Comparison of ENCODE assay signal across 14 cellular contexts in the genomic region with DNA sequence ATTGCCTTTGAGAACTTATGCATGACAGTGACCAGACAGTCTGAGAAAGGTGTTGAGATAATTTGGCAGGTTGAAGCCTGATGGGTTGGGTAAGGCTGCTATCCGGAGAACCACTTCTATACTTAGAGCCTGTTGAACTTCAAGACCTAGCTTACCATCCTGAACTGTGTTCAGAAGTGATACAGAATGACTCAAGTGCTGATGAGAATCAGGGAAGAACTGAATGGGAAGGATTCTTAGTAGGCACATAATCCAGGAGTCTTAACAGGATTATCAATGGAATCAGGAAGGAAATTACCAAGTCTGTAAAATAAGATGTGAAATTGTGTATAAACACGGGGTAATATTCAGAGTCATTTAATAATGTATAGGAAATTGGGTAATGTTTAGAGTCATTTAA. TPM values are rescaled to one million over a fixed set of nuclear protein-coding genes. Genes with fewer than 3 reads are reported as not detected.
DNase-seq lines count a peak whose midpoint lies in the region; ATAC-seq and TF ChIP-seq lines count a peak whose summit lies in the region.
"Had no signal": no experiment of that assay in that cellular context is flagged by ENCODE, and none has a peak within 500 bp of the region (broad histone marks: within the 10 kb centered on the region; RNA-seq: fewer than 3 reads in every experiment).

No MANE protein-coding gene starts in this region.

- H3K9me3 ChIP-seq in SK-N-SH (no peaks in the 10 kb centered on the region), PC-9 (ENCODE audit: insufficient read depth, low read depth) (no peaks in the 10 kb centered on the region; the same call in 1 of the 2 replicates), skeletal muscle satellite cell (replicated peaks; ENCODE audit: low read length) (no peaks in the 10 kb centered on the region)
- H3K9me3 ChIP-seq: BLaER1 treated with 17β-estradiol and CSF1 and Interleukin-3, amounts not matched to agents 10 nM and 100 nM had no signal

- H3K27me3 ChIP-seq in SK-N-SH (ENCODE audit: insufficient read depth) (no peaks in the 10 kb centered on the region), PC-9 (ENCODE audit: insufficient read depth, low read depth) (no peaks in the 10 kb centered on the region), skeletal muscle satellite cell (ENCODE audit: control insufficient read depth, insufficient read depth, low read length) (peaks cover 5% of the 10 kb centered on the region)
- H3K27me3 ChIP-seq: BLaER1 treated with 17β-estradiol and CSF1 and Interleukin-3, amounts not matched to agents 10 nM and 100 nM had no signal

- H3K4me2 ChIP-seq in SK-N-SH, result 0 out of 2 replicates have a peak overlapping the region, but pooled peaks have one; percentile 53
- H3K4me2 ChIP-seq in PC-9, result no peak overlapping the region
- peak overlapping the region; percentile 55 for H3K4me2 ChIP-seq in skeletal muscle satellite cell (ENCODE audit: low read length)
- H3K4me2 ChIP-seq: BLaER1 treated with 17β-estradiol and CSF1 and Interleukin-3, amounts not matched to agents 10 nM and 100 nM had no signal

- DNase-seq in SK-N-SH (no peak), PC-9 (no peak), epithelial cell of prostate (ENCODE audit: low read depth, low spot score) (peak; percentile 34), NCI-H1417 treated with DMSO at 0.1 percent for 48 hours (lab: John Stamatoyannopoulos, UW) (no peak), HT-29 (ENCODE audit: low spot score) (no peak)
- DNase-seq: 8988T, NCI-H187 treated with DMSO at 0.1 percent for 48 hours, NCI-H446 treated with DMSO at 0.1 percent for 48 hours, NCI-H774, SHP77 treated with DMSO at 0.1 percent for 48 hours had no signal

- TF ChIP-seq CTCF in SK-N-SH (IDR thresholded peaks at IDR 0.05) (no peak), PC-9 (conservative IDR thresholded peaks at IDR 0.05) (no peak)

- BruUV-seq in PC-9 (replicated peaks; lab: Mats Ljungman, UMichigan), result no TSS peak

- H3K9ac ChIP-seq in SK-N-SH (peak overlapping the region; percentile 28; the same call in 1 of the 2 replicates), skeletal muscle satellite cell (ENCODE audit: low read depth, low read length) (no peak overlapping the region)
- H3K9ac ChIP-seq: BLaER1 treated with 17β-estradiol and CSF1 and Interleukin-3, amounts not matched to agents 10 nM and 100 nM had no signal

- H3K79me2 ChIP-seq in SK-N-SH (ENCODE audit: insufficient read depth), result no peaks in the 10 kb centered on the region
- H3K79me2 ChIP-seq in PC-9 (ENCODE audit: low read depth), result no peaks in the 10 kb centered on the region

- H2AFZ ChIP-seq in SK-N-SH (ENCODE audit: low read depth) (no peak overlapping the region), PC-9 (0 out of 2 replicates have a peak overlapping the region, but pooled peaks have one; percentile 39)

- H4K20me1 ChIP-seq in SK-N-SH (ENCODE audit: insufficient read depth) (no peaks in the 10 kb centered on the region), PC-9 (ENCODE audit: insufficient read depth) (no peaks in the 10 kb centered on the region)
- H4K20me1 ChIP-seq: BLaER1 treated with 17β-estradiol and CSF1 and Interleukin-3, amounts not matched to agents 10 nM and 100 nM had no signal

- H3K36me3 ChIP-seq in SK-N-SH (replicated peaks in 1 of 2; ENCODE audit: control insufficient read depth in 1 of 2, insufficient read depth in 2 of 2, low read length in 1 of 2) (no peaks in the 10 kb centered on the region), PC-9 (ENCODE audit: low read depth) (no peaks in the 10 kb centered on the region), skeletal muscle satellite cell (ENCODE audit: insufficient read depth, low read length) (no peaks in the 10 kb centered on the region)
- H3K36me3 ChIP-seq: BLaER1 treated with 17β-estradiol and CSF1 and Interleukin-3, amounts not matched to agents 10 nM and 100 nM had no signal

- 0 out of 4 replicates have a peak overlapping the region, but pooled peaks of 1 of the 2 experiments have one; percentile 6 for H3K4me3 ChIP-seq in SK-N-SH (ENCODE audit: low read depth in 2 of 2, low read length in 1 of 2)
- H3K4me3 ChIP-seq in PC-9, result no peak overlapping the region
- no peak overlapping the region for H3K4me3 ChIP-seq in skeletal muscle satellite cell (ENCODE audit: low read length)
- H3K4me3 ChIP-seq: BLaER1 treated with 17β-estradiol and CSF1 and Interleukin-3, amounts not matched to agents 10 nM and 100 nM had no signal

- H3K9me2 ChIP-seq in SK-N-SH (no peaks in the 10 kb centered on the region), PC-9 (ENCODE audit: insufficient read depth) (no peaks in the 10 kb centered on the region)

- H3F3A ChIP-seq in SK-N-SH (replicated peaks; ENCODE audit: insufficient read depth) (peaks cover 17% of the 10 kb centered on the region), PC-9 (ENCODE audit: insufficient read depth, low read depth) (no peaks in the 10 kb centered on the region)

- no peak; the same call in 2 of the 3 replicates for ATAC-seq in SK-N-SH treated with all-trans-retinoic acid at 6 μM for 48 hours
- no peak for ATAC-seq in GM21390 (IDR thresholded peaks at IDR 0.05; ENCODE audit: unreplicated experiment)

- POLR2A ChIA-PET in SK-N-SH (lab: Yijun Ruan, JAX) (no interaction called here), PC-9 (lab: Charles Lee; ENCODE audit: unreplicated experiment) (no interaction called here)

- no peak for TF ChIP-seq RAD21 in SK-N-SH (IDR thresholded peaks at IDR 0.05; ENCODE audit: low read length)

- H3K4me1 ChIP-seq in SK-N-SH (ENCODE audit: control insufficient read depth in 1 of 2, insufficient read depth in 2 of 2, low read depth in 1 of 2, low read length in 1 of 2), result peaks cover 0 to 35% of the 10 kb centered on the region in 2 experiments; a peak in 1 of 4 replicates
- H3K4me1 ChIP-seq in PC-9 (replicated peaks; ENCODE audit: insufficient read depth), result 0 out of 2 replicates have a peak, but pooled peaks cover 10% of the 10 kb centered on the region
- H3K4me1 ChIP-seq in skeletal muscle satellite cell (ENCODE audit: control insufficient read depth, insufficient read depth, low read length), result peaks cover 11% of the 10 kb centered on the region
- H3K4me1 ChIP-seq: BLaER1 treated with 17β-estradiol and CSF1 and Interleukin-3, amounts not matched to agents 10 nM and 100 nM had no signal

- TF ChIP-seq EP300 in SK-N-SH (IDR thresholded peaks at IDR 0.05; ENCODE audit: borderline replicate concordance in 1 of 2, low read depth in 1 of 2, low read length in 1 of 2), result no peak

- intact Hi-C loops in PC-9 (cut with micrococcal nuclease; ENCODE audit: unreplicated experiment), result no loop called here

- CTCF ChIA-PET in SK-N-SH (lab: Yijun Ruan, JAX), result no interaction called here
- CTCF ChIA-PET in PC-9 (lab: Charles Lee), result no interaction called here

- WGBS in SK-N-SH (ENCODE audit: low lambda C conversion rate), result 84% methylated on average over 2 of the region's 2 CpGs

- H3K27ac ChIP-seq in SK-N-SH (ENCODE audit: low read depth in 2 of 2, low read length in 1 of 2), result peak overlapping the region in 1 of 2 experiments; percentile 64; a peak in 2 of 4 replicates
- no peak overlapping the region for H3K27ac ChIP-seq in PC-9
- H3K27ac ChIP-seq in epithelial cell of prostate, result peak overlapping the region; percentile 67
- H3K27ac ChIP-seq: BLaER1 treated with 17β-estradiol and CSF1 and Interleukin-3, amounts not matched to agents 10 nM and 100 nM had no signal

TF ChIP-seq in SK-N-SH, 30 proteins besides CTCF, POLR2A, EP300 and RAD21:
- TF ChIP-seq POLR2AphosphoS5 (IDR thresholded peaks at IDR 0.05; ENCODE audit: low read depth, low read length), result no peak
- no peak for TF ChIP-seq GATA2 (CRISPR knock-in tag; IDR thresholded peaks at IDR 0.05)
- TF ChIP-seq PBX3 (IDR thresholded peaks at IDR 0.05), result no peak

TF ChIP-seq in SK-N-SH treated with all-trans-retinoic acid at 6 μM for 48 hours, 23 proteins besides CTCF, POLR2A, EP300 and RAD21:
- TF ChIP-seq ZC3H10 (CRISPR knock-in tag; IDR thresholded peaks at IDR 0.05), result no peak
- TF ChIP-seq PPARA (CRISPR knock-in tag; IDR thresholded peaks at IDR 0.05; ENCODE audit: borderline replicate concordance), result no peak
- no peak for TF ChIP-seq ZFP3 (CRISPR knock-in tag; IDR thresholded peaks at IDR 0.05)
- no peak for TF ChIP-seq ZNF70 (CRISPR knock-in tag; IDR thresholded peaks at IDR 0.05)
- no peak for TF ChIP-seq SNAI2 (CRISPR knock-in tag; IDR thresholded peaks at IDR 0.05)
- TF ChIP-seq OSR1 (CRISPR knock-in tag; IDR thresholded peaks at IDR 0.05), result no peak

RNA-seq across cellular contexts. Expression of gene PAPPA, which starts 9.0 kb away (rescaled TPM):
- polyA plus RNA-seq in SK-N-SH (2012; rRNA removed), result 44.5 and 45.1 TPM in 2 replicates
- polyA plus RNA-seq in SK-N-SH (2012; cell fraction: cytosol; rRNA removed), result 31.9 and 38.4 TPM in 2 replicates
- polyA plus RNA-seq in SK-N-SH (2012; cell fraction: nucleus; rRNA removed), result 44.9 and 75.9 TPM in 2 replicates
- 3.4 and 3.9 TPM in 2 replicates for total RNA-seq in PC-9 (2021)
- total RNA-seq in skeletal muscle satellite cell (2012; rRNA removed), result 30.8 and 39.3 TPM in 2 replicates
- total RNA-seq in HT-29 (2014; rRNA removed; shearing (Covaris generic)), result not detected in 2 replicates
